Comparison of ENCODE assay signal across 21 cellular contexts in genomic region chr6:70985151-70985550, GRCh38. TPM values are rescaled to one million over a fixed set of nuclear protein-coding genes. Genes with fewer than 3 reads are reported as not detected.
"Had no signal": no experiment of that assay in that cellular context is flagged by ENCODE, and none has a peak within 500 bp of the region (broad histone marks: within the 10 kb centered on the region; RNA-seq: fewer than 3 reads in every experiment).

No MANE protein-coding gene starts in this region.

- H3K36me3 ChIP-seq: colonic mucosa, esophagus muscularis mucosa, right atrium auricular region, tibial artery, uterus had no signal

- H3K9me3 Mint-ChIP-seq: activated B cell treated with CpG ODN at 0.5 μM for 24 hours had no signal

- H3K4me3 Mint-ChIP-seq: activated B cell treated with CpG ODN at 0.5 μM for 24 hours; activated CD8-positive, alpha-beta T cell treated with anti-CD3 and anti-CD28 coated beads, Interleukin-2, amount 10 ng/mL, durations not matched to agents 7 days and 5 days; activated naive CD8-positive, alpha-beta T cell; brain had no signal

- H3K36me3 Mint-ChIP-seq: activated naive CD8-positive, alpha-beta T cell; brain had no signal

- H3K27ac Mint-ChIP-seq: activated B cell treated with CpG ODN at 0.5 μM for 24 hours; activated CD8-positive, alpha-beta T cell treated with anti-CD3 and anti-CD28 coated beads, Interleukin-2, amount 10 ng/mL, durations not matched to agents 7 days and 5 days; activated naive CD8-positive, alpha-beta T cell; brain; progenitor cell of endocrine pancreas had no signal

- ATAC-seq: activated CD8-positive, alpha-beta T cell treated with anti-CD3 and anti-CD28 coated beads, Interleukin-2, amount 10 ng/mL, durations not matched to agents 7 days and 5 days had no signal

- DNase-seq: activated B cell treated with CpG ODN at 0.5 μM for 24 hours; activated CD4-positive, alpha-beta T cell treated with anti-CD3 and anti-CD28 coated beads for 48 hours; activated CD8-positive, alpha-beta memory T cell treated with anti-CD3 and anti-CD28 coated beads, Interleukin-2, amount 50 U/mL, for 4 hours; activated CD8-positive, alpha-beta T cell treated with anti-CD3 and anti-CD28 coated beads, Interleukin-2, amount 10 ng/mL, durations not matched to agents 7 days and 5 days; activated gamma-delta T cell treated with Interleukin-2 at 50 U/mL for 16 hours; amygdala; central memory CD4-positive, alpha-beta T cell; colonic mucosa; islet precursor cell; stimulated activated CD4-positive, alpha-beta T cell treated with anti-CD3 and anti-CD28 coated beads, Interleukin-15, amount 100 ng/mL, for 24 hours; stimulated activated CD4-positive, alpha-beta T cell treated with anti-CD3 and anti-CD28 coated beads, Interleukin-4, amount 100 ng/mL, for 1 hour; stimulated activated naive CD4-positive, alpha-beta T cell; tibial artery; uterus had no signal

- H3K9me3 ChIP-seq: colonic mucosa, esophagus muscularis mucosa, right atrium auricular region, tibial artery, uterus had no signal

- H3K27me3 Mint-ChIP-seq: progenitor cell of endocrine pancreas had no signal

- H3K4me3 ChIP-seq: colonic mucosa, esophagus muscularis mucosa, lung, right atrium auricular region, tibial artery, uterus had no signal

- H3K27me3 ChIP-seq: colonic mucosa, esophagus muscularis mucosa, right atrium auricular region, tibial artery, uterus had no signal

- H3K27ac ChIP-seq: colonic mucosa, esophagus muscularis mucosa, right atrium auricular region, tibial artery, uterus had no signal

- H3K4me1 ChIP-seq: colonic mucosa, esophagus muscularis mucosa, right atrium auricular region, tibial artery, uterus had no signal

RNA-seq across cellular contexts. Expression of gene B3GAT2, which starts 28.3 kb away (rescaled TPM):
- total RNA-seq: activated B cell treated with CpG ODN at 0.5 μM for 24 hours, colonic mucosa, subcutaneous adipose tissue had no signal
